22 cellular contexts compared by ENCODE assay signal in genomic region chr6:137977814-137978213, GRCh38.
DNase-seq lines count a peak whose midpoint lies in the region; ATAC-seq, FAIRE-seq and TF ChIP-seq lines count a peak whose summit lies in the region.
"Had no signal": no experiment of that assay in that cellular context is flagged by ENCODE, and none has a peak within 500 bp of the region (broad histone marks: within the 10 kb centered on the region; RNA-seq: fewer than 3 reads in every experiment).

No MANE protein-coding gene starts in this region.

- intact Hi-C loops in K562 (cut with micrococcal nuclease): no loop called here
- intact Hi-C loops in CD14-positive monocyte (cut with micrococcal nuclease): no loop called here

- H2AFZ ChIP-seq in K562 (ENCODE audit: low read depth, low read length): no peak overlapping the region
- no peak overlapping the region for H2AFZ ChIP-seq in keratinocyte (ENCODE audit: control insufficient read depth, low read length)

- no peak for TF ChIP-seq CTCF in K562 (IDR thresholded peaks at IDR 0.05 in 2 of 3, conservative IDR thresholded peaks at IDR 0.05 in 1 of 3; ENCODE audit: insufficient read depth in 2 of 3, low read depth in 1 of 3, low read length in 3 of 3)
- no peak for TF ChIP-seq CTCF in keratinocyte (optimal IDR thresholded peaks at IDR 0.05 in 1 of 3, IDR thresholded peaks at IDR 0.05 in 1 of 3, conservative IDR thresholded peaks at IDR 0.05 in 1 of 3; ENCODE audit: extremely low read depth in 1 of 3, insufficient read depth in 2 of 3, low read length in 3 of 3)
- TF ChIP-seq CTCF in CD14-positive monocyte (IDR thresholded peaks at IDR 0.05): no peak
- TF ChIP-seq CTCF in HFFc6 (IDR thresholded peaks at IDR 0.05): no peak

- H3K27me3 Mint-ChIP-seq in CD4-positive, CD25-positive, alpha-beta regulatory T cell: no peaks in the 10 kb centered on the region
- H3K27me3 Mint-ChIP-seq in CD14-positive monocyte (ENCODE audit: low read depth in 3 of 3) (peaks cover 0 to 3% (median 0%) of the 10 kb centered on the region in 3 donors), HFFc6 (ENCODE audit: insufficient read depth) (peaks cover 3% of the 10 kb centered on the region; the same call in 1 of the 2 replicates)
- H3K27me3 Mint-ChIP-seq: activated CD4-positive, alpha-beta T cell treated with anti-CD3 and anti-CD28 coated beads, Interleukin-2, amount 10 ng/mL, durations not matched to agents 7 days and 5 days; CD4-positive, alpha-beta T cell had no signal

- TF ChIP-seq EP300 in K562 (IDR thresholded peaks at IDR 0.05; ENCODE audit: low read length): no peak

- H3K36me3 ChIP-seq in CD4-positive, CD25-positive, alpha-beta regulatory T cell (ENCODE audit: control insufficient read depth, insufficient read depth, low read length): no peaks in the 10 kb centered on the region
- H3K36me3 ChIP-seq in K562 (ENCODE audit: control insufficient read depth, insufficient read depth, low read length) (no peaks in the 10 kb centered on the region), keratinocyte (ENCODE audit: control insufficient read depth in 2 of 2, extremely low read depth in 1 of 2, insufficient read depth in 2 of 2, low read length in 2 of 2) (no peaks in the 10 kb centered on the region), H7 (replicated peaks; ENCODE audit: control insufficient read depth, insufficient read depth, low read length) (no peaks in the 10 kb centered on the region)
- H3K36me3 ChIP-seq: adrenal gland, colonic mucosa, suprapubic skin had no signal

- H3K4me3 Mint-ChIP-seq in CD4-positive, CD25-positive, alpha-beta regulatory T cell: no peak overlapping the region
- H3K4me3 Mint-ChIP-seq in CD14-positive monocyte (no peak overlapping the region), HFFc6 (no peak overlapping the region)
- H3K4me3 Mint-ChIP-seq: activated CD4-positive, alpha-beta T cell treated with anti-CD3 and anti-CD28 coated beads, Interleukin-2, amount 10 ng/mL, durations not matched to agents 7 days and 5 days; CD4-positive, alpha-beta T cell had no signal

- no peaks in the 10 kb centered on the region for H3K9me3 Mint-ChIP-seq in CD4-positive, CD25-positive, alpha-beta regulatory T cell
- H3K9me3 Mint-ChIP-seq in CD14-positive monocyte (peaks cover 0 to 2% (median 0%) of the 10 kb centered on the region in 7 donors), HFFc6 (no peaks in the 10 kb centered on the region)
- H3K9me3 Mint-ChIP-seq: activated CD4-positive, alpha-beta T cell treated with anti-CD3 and anti-CD28 coated beads, Interleukin-2, amount 10 ng/mL, durations not matched to agents 7 days and 5 days; CD4-positive, alpha-beta T cell had no signal

- no peaks in the 10 kb centered on the region for H3K27me3 ChIP-seq in CD4-positive, CD25-positive, alpha-beta regulatory T cell (ENCODE audit: control insufficient read depth, insufficient read depth, low read length)
- H3K27me3 ChIP-seq in K562 (ENCODE audit: control insufficient read depth in 2 of 2, insufficient read depth in 2 of 2, low read length in 2 of 2) (no peaks in the 10 kb centered on the region), keratinocyte (ENCODE audit: control insufficient read depth, extremely low read depth, insufficient read depth, low read length) (no peaks in the 10 kb centered on the region), H7 (ENCODE audit: control insufficient read depth, insufficient read depth, low read length) (no peaks in the 10 kb centered on the region)
- H3K27me3 ChIP-seq: adrenal gland, colonic mucosa, suprapubic skin had no signal

- H4K20me1 ChIP-seq in K562 (replicated peaks; ENCODE audit: control insufficient read depth, insufficient read depth, low read length): no peaks in the 10 kb centered on the region
- no peaks in the 10 kb centered on the region for H4K20me1 ChIP-seq in keratinocyte (ENCODE audit: control insufficient read depth, extremely low read depth, insufficient read depth, low read length)

- FAIRE-seq in K562 (lab: Jason Lieb, UNC) (no peak), keratinocyte (lab: Jason Lieb, UNC) (no peak)

- no peak for DNase-seq in CD4-positive, CD25-positive, alpha-beta regulatory T cell
- DNase-seq in DMS 273 treated with DMSO at 0.1 percent for 48 hours (lab: John Stamatoyannopoulos, UW) (peak; percentile 8), K562 (ENCODE audit: extremely low read depth in 1 of 4, low spot score in 3 of 4) (no peak), keratinocyte (ENCODE audit: low read depth, low spot score) (no peak), H7 (no peak), CD14-positive monocyte (ENCODE audit: low spot score) (no peak), NCI-H1092 (lab: John Stamatoyannopoulos, UW) (no peak), HFFc6 (no peak)
- DNase-seq: activated CD4-positive, alpha-beta T cell treated with anti-CD3 and anti-CD28 coated beads, Interleukin-2, amount 10 ng/mL, durations not matched to agents 7 days and 5 days; activated gamma-delta T cell treated with Interleukin-2 at 50 U/mL for 16 hours; CD4-positive, alpha-beta T cell; HCEC 1CT; head of caudate nucleus; Kasumi-1; midbrain; NCI-H1048; NCI-H2081 treated with DMSO at 0.1 percent for 48 hours; T-helper 2 cell had no signal

- peak overlapping the region; percentile 15 to 70 (median 34) for H3K27ac Mint-ChIP-seq in CD4-positive, CD25-positive, alpha-beta regulatory T cell
- H3K27ac Mint-ChIP-seq in CD14-positive monocyte: no peak overlapping the region
- H3K27ac Mint-ChIP-seq in HFFc6: no peak overlapping the region
- H3K27ac Mint-ChIP-seq: activated CD4-positive, alpha-beta T cell treated with anti-CD3 and anti-CD28 coated beads, Interleukin-2, amount 10 ng/mL, durations not matched to agents 7 days and 5 days; CD4-positive, alpha-beta T cell had no signal

- in situ Hi-C loops in K562 (cut with MboI): no loop called here

- H3K27ac ChIP-seq in CD4-positive, CD25-positive, alpha-beta regulatory T cell (ENCODE audit: insufficient read depth, low read length, poor library complexity, severe bottlenecking): no peak overlapping the region
- H3K27ac ChIP-seq in K562 (ENCODE audit: extremely low read depth, low read depth, low read length) (no peak overlapping the region), keratinocyte (ENCODE audit: control insufficient read depth, insufficient read depth, low read length) (peak overlapping the region; percentile 5)
- H3K27ac ChIP-seq: adrenal gland, suprapubic skin had no signal

- no peak for TF ChIP-seq RAD21 in K562 (CRISPR knock-in tag; conservative IDR thresholded peaks at IDR 0.05 in 1 of 2, IDR thresholded peaks at IDR 0.05 in 1 of 2)

- dilution Hi-C loops in keratinocyte (cut with MboI; ENCODE audit: extremely low pct_ligation_motif_present, low sequenced_read_pairs): no loop called here

- no peak for TF ChIP-seq POLR2A in K562 (conservative IDR thresholded peaks at IDR 0.05)

- H3K9me3 ChIP-seq in CD4-positive, CD25-positive, alpha-beta regulatory T cell (ENCODE audit: control insufficient read depth in 2 of 2, low read length in 2 of 2): no peaks in the 10 kb centered on the region
- H3K9me3 ChIP-seq in K562 (replicated peaks; ENCODE audit: control insufficient read depth, insufficient read depth, low read depth, low read length) (no peaks in the 10 kb centered on the region), keratinocyte (ENCODE audit: control insufficient read depth, low read depth, low read length) (no peaks in the 10 kb centered on the region)
- H3K9me3 ChIP-seq: adrenal gland, colonic mucosa, suprapubic skin had no signal

- H3K79me2 ChIP-seq in K562 (ENCODE audit: control insufficient read depth, insufficient read depth, low read length): no peaks in the 10 kb centered on the region
- no peaks in the 10 kb centered on the region for H3K79me2 ChIP-seq in keratinocyte (ENCODE audit: control insufficient read depth, insufficient read depth, low read length)

- 18% methylated on average over 3 of the region's 3 CpGs for WGBS in K562 (ENCODE audit: insufficient coverage, low coverage, missing lambda C conversion rate)

- H3K36me3 Mint-ChIP-seq in CD4-positive, CD25-positive, alpha-beta regulatory T cell: no peaks in the 10 kb centered on the region
- H3K36me3 Mint-ChIP-seq in CD14-positive monocyte: no peaks in the 10 kb centered on the region
- no peaks in the 10 kb centered on the region for H3K36me3 Mint-ChIP-seq in HFFc6 (ENCODE audit: low read depth)

- H3K9ac ChIP-seq in K562 (ENCODE audit: insufficient read depth in 1 of 2, low read depth in 2 of 2, low read length in 2 of 2): no peak overlapping the region
- H3K9ac ChIP-seq in keratinocyte (ENCODE audit: control insufficient read depth, extremely low read depth, insufficient read depth, low read length): no peak overlapping the region

- CTCF ChIA-PET in K562 (lab: Yijun Ruan, JAX; ENCODE audit: low intra/inter-chr PET ratio): no interaction called here

- H3K4me1 Mint-ChIP-seq in CD4-positive, CD25-positive, alpha-beta regulatory T cell: peaks cover 7 to 41% (median 25%) of the 10 kb centered on the region in 4 donors
- H3K4me1 Mint-ChIP-seq in CD14-positive monocyte (peaks cover 23% of the 10 kb centered on the region), HFFc6 (ENCODE audit: low read depth) (peaks cover 14% of the 10 kb centered on the region)

- H3K9me1 ChIP-seq in K562 (ENCODE audit: control insufficient read depth, insufficient read depth, low read length): no peaks in the 10 kb centered on the region
- no peaks in the 10 kb centered on the region for H3K9me1 ChIP-seq in keratinocyte (ENCODE audit: control insufficient read depth, extremely low read depth, insufficient read depth, low read length)

- no peak overlapping the region for H3K4me3 ChIP-seq in CD4-positive, CD25-positive, alpha-beta regulatory T cell (ENCODE audit: low read depth, low read length)
- H3K4me3 ChIP-seq in K562 (no peak overlapping the region), keratinocyte (ENCODE audit: control insufficient read depth in 2 of 3, extremely low read depth in 1 of 3, insufficient read depth in 2 of 3, low read depth in 1 of 3, low read length in 3 of 3) (no peak overlapping the region), H7 (ENCODE audit: insufficient read depth, low read depth, low read length) (no peak overlapping the region)
- H3K4me3 ChIP-seq: adrenal gland, colonic mucosa, suprapubic skin had no signal

- H3K4me1 ChIP-seq in CD4-positive, CD25-positive, alpha-beta regulatory T cell (ENCODE audit: control insufficient read depth, insufficient read depth, low read length, poor library complexity, severe bottlenecking): peaks cover 18% of the 10 kb centered on the region
- H3K4me1 ChIP-seq in K562 (replicated peaks in 1 of 2; ENCODE audit: control insufficient read depth in 2 of 2, insufficient read depth in 2 of 2, low read length in 2 of 2) (peaks cover 4 to 23% of the 10 kb centered on the region in 2 experiments; a peak in 4 of 5 replicates), keratinocyte (ENCODE audit: control insufficient read depth, extremely low read depth, insufficient read depth, low read length) (peaks cover 16% of the 10 kb centered on the region)
- H3K4me1 ChIP-seq: colonic mucosa had no signal

- BruUV-seq in K562 (replicated peaks; lab: Mats Ljungman, UMichigan): no TSS peak

- no peak for ATAC-seq in CD4-positive, CD25-positive, alpha-beta regulatory T cell (ENCODE audit: low read depth in 2 of 2)
- ATAC-seq in K562: no peak
- ATAC-seq: left lobe of liver had no signal

- POLR2A ChIA-PET in K562 (lab: Yijun Ruan, JAX): no interaction called here

- no peak overlapping the region for H3K4me2 ChIP-seq in K562 (ENCODE audit: insufficient read depth, low read length)
- no peak overlapping the region for H3K4me2 ChIP-seq in keratinocyte (ENCODE audit: control insufficient read depth, extremely low read depth, insufficient read depth, low read depth, low read length)

Comparison
In these comparisons a context has a peak if more than half of its experiments do, and no peak if none do; other contexts are left out.
1. H3K27ac Mint-ChIP-seq: peak in CD4-positive, CD25-positive, alpha-beta regulatory T cell (3 of 3); none in CD14-positive monocyte (0 of 7) and HFFc6 (single experiment).